Comparison of ENCODE assay signal across 8 cellular contexts in the genomic region with DNA sequence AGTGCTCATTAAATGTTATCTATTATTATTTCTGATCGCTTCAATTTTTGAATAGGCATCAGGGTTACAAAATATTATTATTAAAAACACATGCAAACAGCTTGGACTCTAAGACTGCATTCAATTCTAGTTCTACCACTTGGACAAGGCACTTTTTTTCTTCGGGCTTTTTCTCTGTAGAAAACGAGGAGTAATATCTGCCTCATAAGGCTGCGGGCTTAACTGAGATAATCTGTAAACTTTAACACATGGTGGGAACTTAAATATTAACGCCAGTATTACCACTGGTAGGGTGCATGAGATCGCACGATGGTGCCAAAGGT. TPM values are rescaled to one million over a fixed set of nuclear protein-coding genes. Genes with fewer than 3 reads are reported as not detected.
A peak's percentile ranks its signal among the peaks of the same experiment; 100 is the strongest.
DNase-seq lines count a peak whose midpoint lies in the region; ATAC-seq and TF ChIP-seq lines count a peak whose summit lies in the region.

No MANE protein-coding gene starts in this region.

- in situ Hi-C loops in transverse colon (cut with MboI; ENCODE audit: low pct_ligation_motif_present in 1 of 4, low pct_unique_long_range_greater_than_20kb in 1 of 4, low sequenced_read_pairs in 3 of 4), result loop anchor here in 2 of 4 donors (10.0 to 25.0 kb wide), 2 partner anchors 896 to 908 kb away; no protein-coding TSS in a partner anchor

- TF ChIP-seq CTCF in transverse colon (IDR thresholded peaks at IDR 0.05), result no peak

- H3K4me1 ChIP-seq in transverse colon, result peaks cover 6 to 15% (median 9%) of the 10 kb centered on the region in 4 donors

- no peak for DNase-seq in activated naive CD8-positive, alpha-beta T cell treated with anti-CD3 and anti-CD28 coated beads, Interleukin-2, amount 50 U/mL, for 24 hours
- DNase-seq in left lobe of liver (ENCODE audit: low spot score), result no peak
- DNase-seq in transverse colon, result no peak
- DNase-seq in NCI-H446 treated with DMSO at 0.1 percent for 48 hours (lab: John Stamatoyannopoulos, UW), result no peak
- DNase-seq in NK-92 treated with Interleukin-12 subunit alpha and Interleukin-12 subunit beta, amount 100 ng/mL, for 24 hours (lab: John Stamatoyannopoulos, UW), result no peak
- no peak for DNase-seq in LoVo (ENCODE audit: low spot score)

- 2 to 6% methylated on average over 5 to 7 of the region's 7 CpGs for WGBS in transverse colon (ENCODE audit: low coverage in 1 of 2), 2 donors

- TF ChIP-seq POLR2A in transverse colon (IDR thresholded peaks at IDR 0.05), result no peak

- H3K36me3 Mint-ChIP-seq in activated naive CD8-positive, alpha-beta T cell treated with anti-CD3 and anti-CD28 coated beads, Interleukin-2, amount 50 U/mL, for 24 hours (ENCODE audit: low read depth), result peaks cover 12% of the 10 kb centered on the region

- no peaks in the 10 kb centered on the region for H3K9me3 ChIP-seq in transverse colon

- H3K4me1 Mint-ChIP-seq in activated naive CD8-positive, alpha-beta T cell treated with anti-CD3 and anti-CD28 coated beads, Interleukin-2, amount 50 U/mL, for 24 hours, result peaks cover 44% of the 10 kb centered on the region

- H3K4me3 Mint-ChIP-seq in activated naive CD8-positive, alpha-beta T cell treated with anti-CD3 and anti-CD28 coated beads, Interleukin-2, amount 50 U/mL, for 24 hours, result peak overlapping the region; percentile 97

- intact Hi-C loops in transverse colon (cut with DNase I; ENCODE audit: low total_unique reads), result loop anchor here (2.0 kb wide), 1 partner anchor 904 kb away; no protein-coding TSS in a partner anchor

- H3K27me3 ChIP-seq in transverse colon, result no peaks in the 10 kb centered on the region

- ATAC-seq in GM18907 (IDR thresholded peaks at IDR 0.05; ENCODE audit: unreplicated experiment) (peak; percentile 55), HG03060 (IDR thresholded peaks at IDR 0.05; ENCODE audit: low read depth, unreplicated experiment) (peak; percentile 22), left lobe of liver (peak; percentile 56)
- ATAC-seq in activated naive CD8-positive, alpha-beta T cell treated with anti-CD3 and anti-CD28 coated beads, Interleukin-2, amount 50 U/mL, for 24 hours, result no peak

- no peaks in the 10 kb centered on the region for H3K36me3 ChIP-seq in transverse colon

- H3K4me3 ChIP-seq in transverse colon, result peak overlapping the region; percentile 5 to 92 (median 72)

- H3K27ac ChIP-seq in transverse colon, result peak overlapping the region; percentile 82 to 85 (median 82)

- TF ChIP-seq EP300 in transverse colon (IDR thresholded peaks at IDR 0.05; ENCODE audit: low read depth), result no peak

- no peaks in the 10 kb centered on the region for H3K9me3 Mint-ChIP-seq in activated naive CD8-positive, alpha-beta T cell treated with anti-CD3 and anti-CD28 coated beads, Interleukin-2, amount 50 U/mL, for 24 hours

- peak overlapping the region; percentile 96 for H3K27ac Mint-ChIP-seq in activated naive CD8-positive, alpha-beta T cell treated with anti-CD3 and anti-CD28 coated beads, Interleukin-2, amount 50 U/mL, for 24 hours

- H3K27me3 Mint-ChIP-seq in activated naive CD8-positive, alpha-beta T cell treated with anti-CD3 and anti-CD28 coated beads, Interleukin-2, amount 50 U/mL, for 24 hours, result peaks cover 3% of the 10 kb centered on the region

RNA-seq across cellular contexts. Expression of gene SPDL1, which starts 0.5 kb away (rescaled TPM):
- total RNA-seq in left lobe of liver, result 1.8 TPM
- 10 to 100 TPM in 1 of 4 donors, 1 to 10 TPM in 3; 1.5 to 23.7 (median 8.8) TPM for total RNA-seq in transverse colon

RNA-seq across cellular contexts. Expression of gene DOCK2, which starts 54.0 kb away (rescaled TPM):
- total RNA-seq in left lobe of liver, result 4.1 TPM
- 10 to 100 TPM in 3 of 4 donors, 1 to 10 TPM in 1; 8.3 to 24.0 (median 14.3) TPM for total RNA-seq in transverse colon
